ENCODE assay signal across 8 cellular contexts in genomic region chr18:70205421-70206397, GRCh38. TPM values are rescaled to one million over a fixed set of nuclear protein-coding genes. Genes with fewer than 3 reads are reported as not detected.
DNase-seq lines count a peak whose midpoint lies in the region; FAIRE-seq and TF ChIP-seq lines count a peak whose summit lies in the region.

TSS of gene RTTN (minus strand) at chr18:70205687. CDS start at chr18:70205658, 29 bp downstream.

- H3K27me3 ChIP-seq in neutrophil = peaks cover 20% of the 10 kb centered on the region

- no peaks in the 10 kb centered on the region for H3K9me3 Mint-ChIP-seq in activated naive CD4-positive, alpha-beta T cell treated with anti-CD3 and anti-CD28 coated beads for 36 hours

- H3K27ac Mint-ChIP-seq in activated naive CD4-positive, alpha-beta T cell treated with anti-CD3 and anti-CD28 coated beads for 36 hours = peak within 1 kb of the TSS; percentile 98

- intact Hi-C loops in activated naive CD4-positive, alpha-beta T cell treated with anti-CD3 and anti-CD28 coated beads for 36 hours (cut with micrococcal nuclease) = loop anchor here (1.0 to 10.0 kb wide), 9 partner anchors 9 to 1490 kb away; partner anchors contain the start of genes SOCS6 and TMX3

- DNase-seq in GM03348 (ENCODE audit: low spot score) = peak; percentile 96
- peak; percentile 83 for DNase-seq in HFF-Myc (ENCODE audit: extremely low read depth, low read depth)
- peak; percentile 92 for DNase-seq in NAMALWA (ENCODE audit: low spot score)
- peak; percentile 95 for DNase-seq in SK-N-DZ (ENCODE audit: low spot score)
- DNase-seq in activated naive CD4-positive, alpha-beta T cell treated with anti-CD3 and anti-CD28 coated beads for 36 hours = peak; percentile 94
- peak; percentile 73 to 81 for DNase-seq in frontal cortex (ENCODE audit: low spot score in 2 of 2)
- peak; percentile 68 to 100 (median 93) for DNase-seq in substantia nigra (lab: John Stamatoyannopoulos, UW)

- H3K27ac ChIP-seq in neutrophil (peak within 1 kb of the TSS; percentile 62), substantia nigra (ENCODE audit: low read depth, low read length, poor library complexity, severe bottlenecking) (peak within 1 kb of the TSS; percentile 97)

- peaks cover 8% of the 10 kb centered on the region for H3K36me3 Mint-ChIP-seq in activated naive CD4-positive, alpha-beta T cell treated with anti-CD3 and anti-CD28 coated beads for 36 hours (ENCODE audit: low read depth)

- TF ChIP-seq CTCF in HFF-Myc (IDR thresholded peaks at IDR 0.05; ENCODE audit: low read depth, low read length, missing control alignments) = no peak
- no peak for TF ChIP-seq CTCF in neutrophil (IDR thresholded peaks at IDR 0.05)

- peak within 1 kb of the TSS; percentile 97 for H3K4me3 Mint-ChIP-seq in activated naive CD4-positive, alpha-beta T cell treated with anti-CD3 and anti-CD28 coated beads for 36 hours

- peak within 1 kb of the TSS; percentile 87 for H3K4me3 ChIP-seq in HFF-Myc (replicated peaks; ENCODE audit: low read depth, low read length)
- peak within 1 kb of the TSS; percentile 69 to 79 for H3K4me3 ChIP-seq in neutrophil (ENCODE audit: low read depth in 1 of 2, low read length in 1 of 2)

- peaks cover 20% of the 10 kb centered on the region for H3K4me1 Mint-ChIP-seq in activated naive CD4-positive, alpha-beta T cell treated with anti-CD3 and anti-CD28 coated beads for 36 hours (ENCODE audit: low read depth)

- peaks cover 2% of the 10 kb centered on the region for H3K27me3 Mint-ChIP-seq in activated naive CD4-positive, alpha-beta T cell treated with anti-CD3 and anti-CD28 coated beads for 36 hours (ENCODE audit: low read depth)

- CTCF ChIA-PET in activated naive CD4-positive, alpha-beta T cell treated with anti-CD3 and anti-CD28 coated beads for 36 hours (lab: Charles Lee) = interaction anchor here (1.4 to 1.6 kb wide), 2 partner anchors 11 to 228 kb away, joined by 4 to 9 read pairs; no protein-coding TSS in a partner anchor

- H3K4me1 ChIP-seq in neutrophil (ENCODE audit: control insufficient read depth in 1 of 2, insufficient read depth in 1 of 2, low read depth in 1 of 2, low read length in 1 of 2) = peaks cover 11% of the 10 kb centered on the region in 2 experiments

- no peaks in the 10 kb centered on the region for H3K9me3 ChIP-seq in neutrophil

- H3K36me3 ChIP-seq in neutrophil = peaks cover 4% of the 10 kb centered on the region

- FAIRE-seq in frontal cortex (lab: Jason Lieb, UNC) = no peak

RNA-seq across cellular contexts. Expression of gene RTTN, which starts in this region (rescaled TPM):
- 14.7 and 16.4 TPM in 2 replicates for polyA plus RNA-seq in SK-N-DZ (2014; cell fraction: cytosol; rRNA removed)
- polyA plus RNA-seq in SK-N-DZ (2014; cell fraction: nucleus; rRNA removed) = 21.4 and 26.9 TPM in 2 replicates
- total RNA-seq in activated naive CD4-positive, alpha-beta T cell treated with anti-CD3 and anti-CD28 coated beads for 36 hours = 10 to 100 TPM; 30.2 to 32.0 TPM
- total RNA-seq in frontal cortex = 29.3 TPM

Comparison
In these comparisons a context has a peak if more than half of its experiments do, and no peak if none do; other contexts are left out.
1. Peak in every context shown above with its lines: DNase-seq, H3K4me3 ChIP-seq and H3K27ac ChIP-seq.